Comparison of ENCODE assay signal across 23 cellular contexts in genomic region chr6:12431023-12431422, GRCh38.
"Had no signal": no experiment of that assay in that cellular context is flagged by ENCODE, and none has a peak within 500 bp of the region (broad histone marks: within the 10 kb centered on the region; RNA-seq: fewer than 3 reads in every experiment).

No MANE protein-coding gene starts in this region.

- FAIRE-seq: HepG2, HTR-8/SVneo, RCC 7860 had no signal

- H3K27ac ChIP-seq: HL-60, SJSA1, SK-N-MC had no signal

- DNase-seq: IMR-90, Karpas-422, KG1, MG63, NCI-H1092 treated with DMSO at 0.1 percent for 48 hours, NCI-H1436, NCI-H187, NCI-H2029 treated with DMSO at 0.1 percent for 48 hours, NCI-H2171 treated with DMSO at 0.1 percent for 48 hours, NCI-H345, NCI-H446 treated with DMSO at 0.1 percent for 48 hours, NCI-H510A treated with DMSO at 0.1 percent for 48 hours, NCI-H69, NCI-H774, Right ventricle myocardium superior, RPMI8226, SIG-M5 had no signal

- H3K27me3 ChIP-seq: MG63, SJSA1 had no signal

- H3K36me3 ChIP-seq: MG63, SJSA1 had no signal

- ATAC-seq: HepG2 had no signal

- H3K4me3 ChIP-seq: MG63, SJSA1, SK-N-MC had no signal
